ENCODE assay signal across 7 cellular contexts in genomic region chr15:92383528-92384326, GRCh38. TPM values are rescaled to one million over a fixed set of nuclear protein-coding genes. Genes with fewer than 3 reads are reported as not detected.
A peak's percentile ranks its signal among the peaks of the same experiment; 100 is the strongest.
DNase-seq lines count a peak whose midpoint lies in the region; ATAC-seq and TF ChIP-seq lines count a peak whose summit lies in the region.

No MANE protein-coding gene starts in this region.

- TF ChIP-seq CTCF in GM12874 (IDR thresholded peaks at IDR 0.05; ENCODE audit: insufficient read depth, low read depth, low read length): peak; percentile 81
- TF ChIP-seq CTCF in mesothelial cell of epicardium (IDR thresholded peaks at IDR 0.05; ENCODE audit: unreplicated experiment): peak; percentile 64

- H3K27ac Mint-ChIP-seq in activated naive CD8-positive, alpha-beta T cell treated with anti-CD3 and anti-CD28 coated beads for 36 hours: no peak overlapping the region
- no peak overlapping the region for H3K27ac Mint-ChIP-seq in mesothelial cell of epicardium

- H3K36me3 Mint-ChIP-seq in activated naive CD8-positive, alpha-beta T cell treated with anti-CD3 and anti-CD28 coated beads for 36 hours: no peaks in the 10 kb centered on the region
- H3K36me3 Mint-ChIP-seq in mesothelial cell of epicardium: no peaks in the 10 kb centered on the region

- H3K4me1 Mint-ChIP-seq in activated naive CD8-positive, alpha-beta T cell treated with anti-CD3 and anti-CD28 coated beads for 36 hours: peaks cover 2% of the 10 kb centered on the region
- no peaks in the 10 kb centered on the region for H3K4me1 Mint-ChIP-seq in mesothelial cell of epicardium

- ATAC-seq in HG02970 (IDR thresholded peaks at IDR 0.05; ENCODE audit: low FRiP score, unreplicated experiment): peak; percentile 64

- H3K4me3 Mint-ChIP-seq in activated naive CD8-positive, alpha-beta T cell treated with anti-CD3 and anti-CD28 coated beads for 36 hours: no peak overlapping the region
- no peak overlapping the region for H3K4me3 Mint-ChIP-seq in mesothelial cell of epicardium

- H3K27me3 Mint-ChIP-seq in activated naive CD8-positive, alpha-beta T cell treated with anti-CD3 and anti-CD28 coated beads for 36 hours: peaks cover 39% of the 10 kb centered on the region
- peaks cover 72% of the 10 kb centered on the region for H3K27me3 Mint-ChIP-seq in mesothelial cell of epicardium (ENCODE audit: low read depth)

- H3K9me3 Mint-ChIP-seq in activated naive CD8-positive, alpha-beta T cell treated with anti-CD3 and anti-CD28 coated beads for 36 hours: peaks cover 2% of the 10 kb centered on the region
- H3K9me3 Mint-ChIP-seq in mesothelial cell of epicardium: peaks cover 19% of the 10 kb centered on the region

- DNase-seq in activated naive CD8-positive, alpha-beta T cell treated with anti-CD3 and anti-CD28 coated beads for 36 hours: peak; percentile 25
- DNase-seq in mesothelial cell of epicardium (ENCODE audit: low spot score in 2 of 2, unreplicated experiment in 2 of 2) (no peak), activated gamma-delta T cell treated with Interleukin-2 at 50 U/mL for 16 hours (no peak), ureter (ENCODE audit: low spot score) (no peak), NCI-H2196 (lab: John Stamatoyannopoulos, UW; ENCODE audit: unreplicated experiment) (no peak)

RNA-seq across cellular contexts. Expression of gene ST8SIA2, which starts 10.0 kb away (rescaled TPM):
- total RNA-seq in activated naive CD8-positive, alpha-beta T cell treated with anti-CD3 and anti-CD28 coated beads for 36 hours: not detected
- total RNA-seq in mesothelial cell of epicardium: 10.8 to 12.1 TPM (median 11.6 TPM) in 3 replicates
- total RNA-seq in ureter: not detected

Comparison
In these comparisons a context has a peak if more than half of its experiments do, and no peak if none do; other contexts are left out.
1. RNA of gene ST8SIA2, which starts 10.0 kb away (total RNA-seq): 10.8 to 12.1 TPM in mesothelial cell of epicardium; not detected in ureter (single experiment) and not detected in activated naive CD8-positive, alpha-beta T cell treated with anti-CD3 and anti-CD28 coated beads for 36 hours; every median in the first group is over 10 times any median in the second.